In the genomic region with DNA sequence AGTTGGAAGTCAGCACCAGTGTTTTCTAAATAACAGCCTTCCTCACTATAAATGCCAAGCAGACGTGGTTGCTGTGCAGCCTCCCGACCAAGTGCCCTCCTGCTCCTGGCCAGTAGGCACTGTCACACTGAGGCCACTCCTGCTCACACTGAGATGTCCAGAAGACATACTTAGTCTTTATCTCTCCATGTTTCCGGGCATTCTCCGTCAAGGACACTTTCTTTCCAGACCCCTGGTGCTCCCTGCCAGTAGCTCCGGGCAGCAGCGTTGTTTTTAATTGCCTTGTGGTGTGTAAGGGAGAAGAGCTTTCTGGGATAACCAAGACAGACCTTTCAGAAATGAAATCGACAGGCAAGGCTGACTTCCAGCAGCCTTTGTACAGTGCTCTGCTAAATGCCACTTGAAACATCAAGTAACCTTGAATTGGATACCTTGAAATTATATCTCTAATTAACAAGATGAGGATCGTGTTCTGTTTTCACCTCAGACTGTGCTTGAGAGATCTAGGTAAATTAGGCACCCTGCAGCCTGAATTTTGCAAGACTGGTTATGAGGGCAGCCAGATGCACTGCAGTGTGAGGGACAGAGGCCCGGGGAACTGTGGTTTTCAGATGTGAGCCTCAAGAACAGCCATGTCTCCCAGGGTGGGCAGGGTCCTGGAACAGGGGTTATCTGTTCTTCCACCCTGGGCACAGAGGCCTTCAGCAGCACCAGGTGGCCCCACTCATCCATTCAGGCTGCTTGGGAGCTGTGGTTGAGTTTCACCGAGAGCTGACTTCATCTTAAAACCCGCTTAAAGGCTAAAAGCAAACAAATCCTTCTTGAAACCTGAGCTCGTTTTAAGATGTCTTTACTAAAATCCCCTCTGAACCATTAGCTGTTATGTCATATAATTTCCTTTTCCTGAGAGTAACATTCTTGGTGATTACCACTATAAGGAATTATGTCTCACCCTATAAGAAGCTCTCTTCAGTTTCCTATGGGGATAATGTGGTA, we compare ENCODE assay signal across 9 cellular contexts. TPM values are rescaled to one million over a fixed set of nuclear protein-coding genes. Genes with fewer than 3 reads are reported as not detected.
A peak's percentile ranks its signal among the peaks of the same experiment; 100 is the strongest.
DNase-seq lines count a peak whose midpoint lies in the region; ATAC-seq, FAIRE-seq and TF ChIP-seq lines count a peak whose summit lies in the region.
"Had no signal": no experiment of that assay in that cellular context is flagged by ENCODE, and none has a peak within 500 bp of the region (broad histone marks: within the 10 kb centered on the region; RNA-seq: fewer than 3 reads in every experiment).

No MANE protein-coding gene starts in this region.

- TSS peak; percentile 20 for BruUV-seq in endothelial cell of umbilical vein (replicated peaks; lab: Mats Ljungman, UMichigan)

- no peaks in the 10 kb centered on the region for H3K9me1 ChIP-seq in endothelial cell of umbilical vein (replicated peaks; ENCODE audit: control insufficient read depth, extremely low read depth, insufficient read depth, low read length)

- H3K4me3 Mint-ChIP-seq in osteocyte (ENCODE audit: unreplicated experiment), result no peak overlapping the region

- peak overlapping the region; percentile 20 for H2AFZ ChIP-seq in endothelial cell of umbilical vein (ENCODE audit: low read depth, low read length)

- peak overlapping the region; percentile 73 for H3K27ac Mint-ChIP-seq in osteocyte (ENCODE audit: unreplicated experiment)

- H3K9me3 ChIP-seq in endothelial cell of umbilical vein (replicated peaks; ENCODE audit: control insufficient read depth, insufficient read depth, low read length) (no peaks in the 10 kb centered on the region), pancreas (no peaks in the 10 kb centered on the region)

- peak overlapping the region; percentile 59 for H3K4me2 ChIP-seq in endothelial cell of umbilical vein (ENCODE audit: insufficient read depth, low read length)

- H3K27ac ChIP-seq in endothelial cell of umbilical vein (ENCODE audit: insufficient read depth, low read depth, low read length) (peak overlapping the region; percentile 81), pancreas (no peak overlapping the region)

- CTCF ChIA-PET in endothelial cell of umbilical vein (lab: Charles Lee), result interaction anchor here (1.2 to 8.3 kb wide), 13 partner anchors 11 to 532 kb away, joined by 3 to 227 read pairs (median 34); a partner anchor contains a TSS

- WGBS in pancreas, 2 donors, result 41 to 50% methylated on average over 12 of the region's 12 CpGs

- TF ChIP-seq CTCF in endothelial cell of umbilical vein (IDR thresholded peaks at IDR 0.05; ENCODE audit: extremely low read depth in 1 of 2, insufficient read depth in 1 of 2, low read depth in 1 of 2, low read length in 2 of 2), result no peak
- no peak for TF ChIP-seq CTCF in osteocyte (IDR thresholded peaks at IDR 0.05)
- no peak for TF ChIP-seq CTCF in pancreas (IDR thresholded peaks at IDR 0.05)

- no peaks in the 10 kb centered on the region for H3K27me3 Mint-ChIP-seq in osteocyte (ENCODE audit: unreplicated experiment)

- H3K4me1 ChIP-seq in endothelial cell of umbilical vein (ENCODE audit: control insufficient read depth, extremely low read depth, insufficient read depth, low read length), result peaks cover 34% of the 10 kb centered on the region
- H3K4me1 ChIP-seq in pancreas, result no peaks in the 10 kb centered on the region

- peaks cover 25% of the 10 kb centered on the region for H3K4me1 Mint-ChIP-seq in osteocyte (ENCODE audit: unreplicated experiment)

- H3K79me2 ChIP-seq in endothelial cell of umbilical vein (ENCODE audit: control insufficient read depth, insufficient read depth, low read length), result peaks cover 40% of the 10 kb centered on the region

- no peaks in the 10 kb centered on the region for H3K9me3 Mint-ChIP-seq in osteocyte (ENCODE audit: unreplicated experiment)

- POLR2A ChIA-PET in endothelial cell of umbilical vein (lab: Charles Lee), result interaction anchor here (0.7 to 2.3 kb wide), 4 partner anchors 23 to 63 kb away, joined by 3 to 25 read pairs (median 3); no protein-coding TSS in a partner anchor

- intact Hi-C loops in endothelial cell of umbilical vein (cut with micrococcal nuclease), result loop anchor here (1.0 to 10.0 kb wide), 9 partner anchors 8 to 616 kb away; a partner anchor contains a TSS
- intact Hi-C loops in pancreas (cut with DNase I), result no loop called here
- intact Hi-C loops in left colon (cut with DNase I, micrococcal nuclease), result loop anchor here in 1 of 2 donors (10.0 kb wide), 1 partner anchor 122 kb away; no protein-coding TSS in a partner anchor

- no peak for TF ChIP-seq POLR2A in endothelial cell of umbilical vein (IDR thresholded peaks at IDR 0.05; ENCODE audit: low read depth, low read length)

- H3K4me3 ChIP-seq in endothelial cell of umbilical vein (replicated peaks in 1 of 3; ENCODE audit: insufficient read depth in 1 of 3, low read depth in 1 of 3, low read length in 3 of 3) (no peak overlapping the region), pancreas (no peak overlapping the region)
- H3K4me3 ChIP-seq: K562 had no signal

- H3K36me3 Mint-ChIP-seq in osteocyte (ENCODE audit: unreplicated experiment), result no peaks in the 10 kb centered on the region

- peak; percentile 84 for DNase-seq in Daoy (ENCODE audit: low read depth)
- peak; percentile 46 for DNase-seq in NCI-H2227 treated with DMSO at 0.1 percent for 48 hours (lab: John Stamatoyannopoulos, UW)
- peak; percentile 73 for DNase-seq in endothelial cell of umbilical vein (ENCODE audit: low read depth, low spot score)
- no peak for DNase-seq in osteocyte (ENCODE audit: extremely low spot score, unreplicated experiment)
- no peak for DNase-seq in pancreas
- no peak for DNase-seq in left colon

- H3K36me3 ChIP-seq in endothelial cell of umbilical vein (ENCODE audit: control insufficient read depth in 2 of 2, extremely low read depth in 1 of 2, insufficient read depth in 2 of 2, low read length in 2 of 2) (peaks cover 0 to 1% of the 10 kb centered on the region in 2 experiments), pancreas (no peaks in the 10 kb centered on the region)

- no peaks in the 10 kb centered on the region for H4K20me1 ChIP-seq in endothelial cell of umbilical vein (replicated peaks; ENCODE audit: control insufficient read depth, extremely low read depth, insufficient read depth, low read length)

- dilution Hi-C loops in endothelial cell of umbilical vein (cut with MboI; ENCODE audit: extremely low pct_ligation_motif_present, low sequenced_read_pairs), result no loop called here

- FAIRE-seq in endothelial cell of umbilical vein (lab: Jason Lieb, UNC) (peak; percentile 75), pancreas (lab: Jason Lieb, UNC) (no peak)
- FAIRE-seq: K562 had no signal

- no peaks in the 10 kb centered on the region for H3K27me3 ChIP-seq in endothelial cell of umbilical vein (ENCODE audit: control insufficient read depth in 2 of 2, insufficient read depth in 2 of 2, low read length in 2 of 2)
- no peaks in the 10 kb centered on the region for H3K27me3 ChIP-seq in pancreas

- ATAC-seq in pancreas, result no peak
- no peak for ATAC-seq in GM21381 (IDR thresholded peaks at IDR 0.05; ENCODE audit: unreplicated experiment)
- ATAC-seq in GM21529 (IDR thresholded peaks at IDR 0.05; ENCODE audit: unreplicated experiment), result no peak
- no peak for ATAC-seq in left colon
- ATAC-seq: K562 had no signal

- H3K9ac ChIP-seq in endothelial cell of umbilical vein (replicated peaks; ENCODE audit: extremely low read depth, insufficient read depth, low read length), result peak overlapping the region; percentile 62

TF ChIP-seq in endothelial cell of umbilical vein, 7 proteins besides CTCF, POLR2A, EP300 and RAD21:
- TF ChIP-seq, protein P1, sequence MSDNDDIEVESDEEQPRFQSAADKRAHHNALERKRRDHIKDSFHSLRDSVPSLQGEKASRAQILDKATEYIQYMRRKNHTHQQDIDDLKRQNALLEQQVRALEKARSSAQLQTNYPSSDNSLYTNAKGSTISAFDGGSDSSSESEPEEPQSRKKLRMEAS (IDR thresholded peaks at IDR 0.05; ENCODE audit: insufficient read depth, insufficient read length), result no peak
- no peak for TF ChIP-seq JUN (IDR thresholded peaks at IDR 0.05; ENCODE audit: borderline replicate concordance, insufficient read depth, insufficient read length, low read depth)
- no peak for TF ChIP-seq EZH2 (IDR thresholded peaks at IDR 0.05; ENCODE audit: borderline replicate concordance, low read depth, low read length, severe bottlenecking)
- no peak for TF ChIP-seq MYC (IDR thresholded peaks at IDR 0.05; ENCODE audit: low read depth, low read length)
- no peak for TF ChIP-seq FOS (IDR thresholded peaks at IDR 0.05; ENCODE audit: borderline replicate concordance, insufficient read depth, low read length)
- no peak for TF ChIP-seq GATA2 (IDR thresholded peaks at IDR 0.05; ENCODE audit: insufficient read depth, insufficient read length, low read depth, low read length)
- no peak for TF ChIP-seq POLR2AphosphoS5 (IDR thresholded peaks at IDR 0.05; ENCODE audit: insufficient read depth, low read depth, low read length)
TF ChIP-seq in endothelial cell of umbilical vein: peak in this region for 0.

RNA-seq across cellular contexts. Expression of a gene that starts 43.4 kb away (rescaled TPM):
- total RNA-seq in Daoy (2014; rRNA removed; shearing (Covaris generic)), result 2.4 and 6.7 TPM in 2 replicates
- total RNA-seq in endothelial cell of umbilical vein, result 23.1 and 34.5 TPM in 2 replicates
- 9.4 and 16.9 TPM in 2 replicates for polyA plus RNA-seq in endothelial cell of umbilical vein
- polyA plus RNA-seq in endothelial cell of umbilical vein (2011; cell fraction: cytosol; rRNA removed), result 17.9 and 20.5 TPM in 2 replicates
- polyA plus RNA-seq in endothelial cell of umbilical vein (2011; cell fraction: nucleus; rRNA removed), result 44.2 and 53.9 TPM in 2 replicates
- 15.5 and 20.4 TPM in 2 replicates for polyA plus RNA-seq in endothelial cell of umbilical vein (2012)
- 19.9 and 28.8 TPM in 2 replicates for polyA minus RNA-seq in endothelial cell of umbilical vein
- polyA minus RNA-seq in endothelial cell of umbilical vein (2011; cell fraction: cytosol; rRNA and poly(A)+ RNA removed), result not detected
- polyA minus RNA-seq in endothelial cell of umbilical vein (2011; cell fraction: nucleus; rRNA and poly(A)+ RNA removed), result 48.3 and 71.4 TPM in 2 replicates
- total RNA-seq in osteocyte, result 3.5 and 5.9 TPM in 2 replicates
- under 1 TPM; 0.12 to 0.64 (median 0.50) TPM for total RNA-seq in pancreas
- 1 to 10 TPM in 1 of 2 donors, under 1 TPM in 1; 0.80 to 4.3 TPM for polyA plus RNA-seq in pancreas
- 1 to 10 TPM in 1 of 2 donors, under 1 TPM in 1; 0.67 to 2.7 TPM for total RNA-seq in left colon
- total RNA-seq: K562 had no signal
- polyA plus RNA-seq: K562 had no signal

Comparison
In these comparisons a context has a peak if more than half of its experiments do, and no peak if none do; other contexts are left out.
1. DNase-seq: peak in Daoy (single experiment), NCI-H2227 treated with DMSO at 0.1 percent for 48 hours (single experiment) and endothelial cell of umbilical vein (single experiment); none in osteocyte (single experiment), pancreas (0 of 6) and left colon (0 of 2).